2 cellular contexts compared by ENCODE assay signal in the genomic region with DNA sequence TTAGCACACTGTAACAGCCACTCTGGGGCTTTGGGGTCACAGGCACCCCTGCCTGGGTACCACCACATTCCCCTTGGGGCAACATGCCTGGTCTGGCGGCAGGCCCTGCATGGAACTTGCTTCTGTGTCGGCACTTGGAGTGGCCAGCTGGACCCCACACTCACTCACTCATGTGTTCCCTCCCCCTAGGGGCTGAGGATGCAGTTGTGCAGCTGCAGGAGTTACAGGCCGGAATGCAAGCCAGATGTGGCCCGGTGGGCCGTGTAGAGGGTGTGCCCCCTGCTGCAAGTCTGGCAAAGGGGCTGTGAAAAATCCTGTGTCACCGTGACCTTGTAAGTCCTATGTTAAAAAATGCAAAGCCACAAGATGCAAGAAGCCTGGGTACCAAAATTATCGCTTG.
TF ChIP-seq lines count a peak whose summit lies in the region.

No MANE protein-coding gene starts in this region.

TF ChIP-seq in IMR-90, 13 proteins besides CTCF, POLR2A, EP300 and RAD21:
- TF ChIP-seq CEBPB (IDR thresholded peaks at IDR 0.05; ENCODE audit: low read depth, low read length): no peak
- TF ChIP-seq CHD1 (IDR thresholded peaks at IDR 0.05; ENCODE audit: low read depth, low read length): no peak
- TF ChIP-seq, protein P1, sequence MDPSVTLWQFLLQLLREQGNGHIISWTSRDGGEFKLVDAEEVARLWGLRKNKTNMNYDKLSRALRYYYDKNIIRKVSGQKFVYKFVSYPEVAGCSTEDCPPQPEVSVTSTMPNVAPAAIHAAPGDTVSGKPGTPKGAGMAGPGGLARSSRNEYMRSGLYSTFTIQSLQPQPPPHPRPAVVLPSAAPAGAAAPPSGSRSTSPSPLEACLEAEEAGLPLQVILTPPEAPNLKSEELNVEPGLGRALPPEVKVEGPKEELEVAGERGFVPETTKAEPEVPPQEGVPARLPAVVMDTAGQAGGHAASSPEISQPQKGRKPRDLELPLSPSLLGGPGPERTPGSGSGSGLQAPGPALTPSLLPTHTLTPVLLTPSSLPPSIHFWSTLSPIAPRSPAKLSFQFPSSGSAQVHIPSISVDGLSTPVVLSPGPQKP (IDR thresholded peaks at IDR 0.05; ENCODE audit: borderline replicate concordance, low read depth, low read length): no peak
- no peak for TF ChIP-seq NFE2L2 (IDR thresholded peaks at IDR 0.05; ENCODE audit: low read depth, low read length)
- no peak for TF ChIP-seq RCOR1 (IDR thresholded peaks at IDR 0.05; ENCODE audit: insufficient replicate concordance, low read length)
- TF ChIP-seq FOS (IDR thresholded peaks at IDR 0.05; ENCODE audit: low read depth, low read length): no peak
- TF ChIP-seq, protein P2, sequence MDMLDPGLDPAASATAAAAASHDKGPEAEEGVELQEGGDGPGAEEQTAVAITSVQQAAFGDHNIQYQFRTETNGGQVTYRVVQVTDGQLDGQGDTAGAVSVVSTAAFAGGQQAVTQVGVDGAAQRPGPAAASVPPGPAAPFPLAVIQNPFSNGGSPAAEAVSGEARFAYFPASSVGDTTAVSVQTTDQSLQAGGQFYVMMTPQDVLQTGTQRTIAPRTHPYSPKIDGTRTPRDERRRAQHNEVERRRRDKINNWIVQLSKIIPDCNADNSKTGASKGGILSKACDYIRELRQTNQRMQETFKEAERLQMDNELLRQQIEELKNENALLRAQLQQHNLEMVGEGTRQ (IDR thresholded peaks at IDR 0.05; ENCODE audit: low read depth, low read length): no peak
- TF ChIP-seq SMC3 (IDR thresholded peaks at IDR 0.05; ENCODE audit: low read depth, low read length): no peak
- TF ChIP-seq MAZ (IDR thresholded peaks at IDR 0.05; ENCODE audit: borderline replicate concordance, low read depth, low read length): no peak
- no peak for TF ChIP-seq MAFK (IDR thresholded peaks at IDR 0.05; ENCODE audit: low read depth, low read length)

TF ChIP-seq in H1, 55 proteins besides CTCF, POLR2A, EP300 and RAD21:
- TF ChIP-seq EZH2 (IDR thresholded peaks at IDR 0.05; ENCODE audit: low read depth, low read length, severe bottlenecking): no peak
- TF ChIP-seq, protein P3, sequence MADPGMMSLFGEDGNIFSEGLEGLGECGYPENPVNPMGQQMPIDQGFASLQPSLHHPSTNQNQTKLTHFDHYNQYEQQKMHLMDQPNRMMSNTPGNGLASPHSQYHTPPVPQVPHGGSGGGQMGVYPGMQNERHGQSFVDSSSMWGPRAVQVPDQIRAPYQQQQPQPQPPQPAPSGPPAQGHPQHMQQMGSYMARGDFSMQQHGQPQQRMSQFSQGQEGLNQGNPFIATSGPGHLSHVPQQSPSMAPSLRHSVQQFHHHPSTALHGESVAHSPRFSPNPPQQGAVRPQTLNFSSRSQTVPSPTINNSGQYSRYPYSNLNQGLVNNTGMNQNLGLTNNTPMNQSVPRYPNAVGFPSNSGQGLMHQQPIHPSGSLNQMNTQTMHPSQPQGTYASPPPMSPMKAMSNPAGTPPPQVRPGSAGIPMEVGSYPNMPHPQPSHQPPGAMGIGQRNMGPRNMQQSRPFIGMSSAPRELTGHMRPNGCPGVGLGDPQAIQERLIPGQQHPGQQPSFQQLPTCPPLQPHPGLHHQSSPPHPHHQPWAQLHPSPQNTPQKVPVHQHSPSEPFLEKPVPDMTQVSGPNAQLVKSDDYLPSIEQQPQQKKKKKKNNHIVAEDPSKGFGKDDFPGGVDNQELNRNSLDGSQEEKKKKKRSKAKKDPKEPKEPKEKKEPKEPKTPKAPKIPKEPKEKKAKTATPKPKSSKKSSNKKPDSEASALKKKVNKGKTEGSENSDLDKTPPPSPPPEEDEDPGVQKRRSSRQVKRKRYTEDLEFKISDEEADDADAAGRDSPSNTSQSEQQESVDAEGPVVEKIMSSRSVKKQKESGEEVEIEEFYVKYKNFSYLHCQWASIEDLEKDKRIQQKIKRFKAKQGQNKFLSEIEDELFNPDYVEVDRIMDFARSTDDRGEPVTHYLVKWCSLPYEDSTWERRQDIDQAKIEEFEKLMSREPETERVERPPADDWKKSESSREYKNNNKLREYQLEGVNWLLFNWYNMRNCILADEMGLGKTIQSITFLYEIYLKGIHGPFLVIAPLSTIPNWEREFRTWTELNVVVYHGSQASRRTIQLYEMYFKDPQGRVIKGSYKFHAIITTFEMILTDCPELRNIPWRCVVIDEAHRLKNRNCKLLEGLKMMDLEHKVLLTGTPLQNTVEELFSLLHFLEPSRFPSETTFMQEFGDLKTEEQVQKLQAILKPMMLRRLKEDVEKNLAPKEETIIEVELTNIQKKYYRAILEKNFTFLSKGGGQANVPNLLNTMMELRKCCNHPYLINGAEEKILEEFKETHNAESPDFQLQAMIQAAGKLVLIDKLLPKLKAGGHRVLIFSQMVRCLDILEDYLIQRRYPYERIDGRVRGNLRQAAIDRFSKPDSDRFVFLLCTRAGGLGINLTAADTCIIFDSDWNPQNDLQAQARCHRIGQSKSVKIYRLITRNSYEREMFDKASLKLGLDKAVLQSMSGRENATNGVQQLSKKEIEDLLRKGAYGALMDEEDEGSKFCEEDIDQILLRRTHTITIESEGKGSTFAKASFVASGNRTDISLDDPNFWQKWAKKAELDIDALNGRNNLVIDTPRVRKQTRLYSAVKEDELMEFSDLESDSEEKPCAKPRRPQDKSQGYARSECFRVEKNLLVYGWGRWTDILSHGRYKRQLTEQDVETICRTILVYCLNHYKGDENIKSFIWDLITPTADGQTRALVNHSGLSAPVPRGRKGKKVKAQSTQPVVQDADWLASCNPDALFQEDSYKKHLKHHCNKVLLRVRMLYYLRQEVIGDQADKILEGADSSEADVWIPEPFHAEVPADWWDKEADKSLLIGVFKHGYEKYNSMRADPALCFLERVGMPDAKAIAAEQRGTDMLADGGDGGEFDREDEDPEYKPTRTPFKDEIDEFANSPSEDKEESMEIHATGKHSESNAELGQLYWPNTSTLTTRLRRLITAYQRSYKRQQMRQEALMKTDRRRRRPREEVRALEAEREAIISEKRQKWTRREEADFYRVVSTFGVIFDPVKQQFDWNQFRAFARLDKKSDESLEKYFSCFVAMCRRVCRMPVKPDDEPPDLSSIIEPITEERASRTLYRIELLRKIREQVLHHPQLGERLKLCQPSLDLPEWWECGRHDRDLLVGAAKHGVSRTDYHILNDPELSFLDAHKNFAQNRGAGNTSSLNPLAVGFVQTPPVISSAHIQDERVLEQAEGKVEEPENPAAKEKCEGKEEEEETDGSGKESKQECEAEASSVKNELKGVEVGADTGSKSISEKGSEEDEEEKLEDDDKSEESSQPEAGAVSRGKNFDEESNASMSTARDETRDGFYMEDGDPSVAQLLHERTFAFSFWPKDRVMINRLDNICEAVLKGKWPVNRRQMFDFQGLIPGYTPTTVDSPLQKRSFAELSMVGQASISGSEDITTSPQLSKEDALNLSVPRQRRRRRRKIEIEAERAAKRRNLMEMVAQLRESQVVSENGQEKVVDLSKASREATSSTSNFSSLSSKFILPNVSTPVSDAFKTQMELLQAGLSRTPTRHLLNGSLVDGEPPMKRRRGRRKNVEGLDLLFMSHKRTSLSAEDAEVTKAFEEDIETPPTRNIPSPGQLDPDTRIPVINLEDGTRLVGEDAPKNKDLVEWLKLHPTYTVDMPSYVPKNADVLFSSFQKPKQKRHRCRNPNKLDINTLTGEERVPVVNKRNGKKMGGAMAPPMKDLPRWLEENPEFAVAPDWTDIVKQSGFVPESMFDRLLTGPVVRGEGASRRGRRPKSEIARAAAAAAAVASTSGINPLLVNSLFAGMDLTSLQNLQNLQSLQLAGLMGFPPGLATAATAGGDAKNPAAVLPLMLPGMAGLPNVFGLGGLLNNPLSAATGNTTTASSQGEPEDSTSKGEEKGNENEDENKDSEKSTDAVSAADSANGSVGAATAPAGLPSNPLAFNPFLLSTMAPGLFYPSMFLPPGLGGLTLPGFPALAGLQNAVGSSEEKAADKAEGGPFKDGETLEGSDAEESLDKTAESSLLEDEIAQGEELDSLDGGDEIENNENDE (IDR thresholded peaks at IDR 0.05; ENCODE audit: insufficient replicate concordance, low read length): no peak
- TF ChIP-seq, protein P4, sequence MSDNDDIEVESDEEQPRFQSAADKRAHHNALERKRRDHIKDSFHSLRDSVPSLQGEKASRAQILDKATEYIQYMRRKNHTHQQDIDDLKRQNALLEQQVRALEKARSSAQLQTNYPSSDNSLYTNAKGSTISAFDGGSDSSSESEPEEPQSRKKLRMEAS (IDR thresholded peaks at IDR 0.05): 0 out of 2 replicates have a peak, but pooled peaks have one; percentile 10
- no peak for TF ChIP-seq CHD2 (IDR thresholded peaks at IDR 0.05; ENCODE audit: low read length)
- TF ChIP-seq JUND (IDR thresholded peaks at IDR 0.05; ENCODE audit: low read length): no peak
- no peak for TF ChIP-seq KDM1A (IDR thresholded peaks at IDR 0.05; ENCODE audit: borderline replicate concordance, low read length)
- TF ChIP-seq CTBP2 (IDR thresholded peaks at IDR 0.05; ENCODE audit: borderline replicate concordance, insufficient read depth, insufficient read length, low read length): peak; percentile 22
- TF ChIP-seq TEAD4 (IDR thresholded peaks at IDR 0.05; ENCODE audit: low read depth, low read length): peak; percentile 62; the same call in 1 of the 2 replicates
- no peak for TF ChIP-seq TAF1 (IDR thresholded peaks at IDR 0.05; ENCODE audit: low read depth, low read length)
- TF ChIP-seq SP1 (IDR thresholded peaks at IDR 0.05; ENCODE audit: low read depth, low read length): no peak
- TF ChIP-seq TCF12 (IDR thresholded peaks at IDR 0.05; ENCODE audit: low read depth, low read length): 0 out of 2 replicates have a peak, but pooled peaks have one; percentile 35
- TF ChIP-seq POLR2AphosphoS5 (IDR thresholded peaks at IDR 0.05; ENCODE audit: low read depth, low read length): no peak
- no peak for TF ChIP-seq ASH2L (IDR thresholded peaks at IDR 0.05; ENCODE audit: low read length)
- TF ChIP-seq CBX5 (IDR thresholded peaks at IDR 0.05; ENCODE audit: low read depth, low read length): no peak
- TF ChIP-seq TBP (IDR thresholded peaks at IDR 0.05; ENCODE audit: low read depth, low read length): no peak
- no peak for TF ChIP-seq TAF7 (optimal IDR thresholded peaks at IDR 0.05; ENCODE audit: borderline replicate concordance, low read depth, low read length)
